25 cellular contexts compared by ENCODE assay signal in the genomic region with DNA sequence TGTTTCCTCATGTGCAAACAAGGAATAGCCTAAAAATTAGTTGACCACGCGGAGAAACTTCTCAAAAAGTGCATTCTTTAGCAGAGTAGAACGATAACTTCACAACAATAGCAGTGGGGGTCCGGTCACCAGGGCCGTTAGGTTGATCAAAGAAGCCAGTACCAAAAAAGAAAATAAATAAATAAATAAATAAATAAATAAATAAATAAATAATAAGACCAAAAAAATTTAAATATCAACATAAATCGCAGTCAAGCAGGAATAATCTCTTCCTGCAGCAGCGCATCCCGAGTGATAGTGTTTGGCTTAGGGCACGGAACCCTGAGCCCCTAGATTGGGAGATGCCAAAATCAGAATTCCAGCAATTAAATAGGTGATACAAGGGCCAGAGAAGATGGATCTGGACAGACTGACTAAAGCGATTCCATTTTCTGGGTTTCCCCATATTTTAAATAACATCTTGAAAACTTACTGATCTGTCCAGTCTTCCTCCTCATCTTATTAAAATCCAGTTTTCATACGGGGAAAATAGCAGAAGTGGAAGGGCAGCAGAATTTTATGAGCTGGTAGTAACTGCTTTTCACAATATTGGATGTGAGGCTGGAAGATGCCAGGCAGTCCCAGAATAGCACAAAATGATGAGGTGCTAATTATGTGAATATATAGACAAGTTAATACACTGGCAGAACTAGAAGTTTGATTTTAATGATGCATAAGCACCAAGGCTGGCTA. TPM values are rescaled to one million over a fixed set of nuclear protein-coding genes. Genes with fewer than 3 reads are reported as not detected.
A peak's percentile ranks its signal among the peaks of the same experiment; 100 is the strongest.
DNase-seq lines count a peak whose midpoint lies in the region; ATAC-seq and TF ChIP-seq lines count a peak whose summit lies in the region.
"Had no signal": no experiment of that assay in that cellular context is flagged by ENCODE, and none has a peak within 500 bp of the region (broad histone marks: within the 10 kb centered on the region; RNA-seq: fewer than 3 reads in every experiment).

No MANE protein-coding gene starts in this region.

- H3K9me3 ChIP-seq in HUES64 (ENCODE audit: insufficient read depth, low read depth, low read length) = no peaks in the 10 kb centered on the region
- H3K9me3 ChIP-seq: SJCRH30 had no signal

- peaks cover 79% of the 10 kb centered on the region for H3K27me3 Mint-ChIP-seq in activated T-cell treated with anti-CD3 and anti-CD28 coated beads, Interleukin-2, amount 50 U/mL, for 72 hours (ENCODE audit: low read depth)
- H3K27me3 Mint-ChIP-seq in glutamatergic neuron (ENCODE audit: unreplicated experiment) = peaks cover 28% of the 10 kb centered on the region

- peak overlapping the region; percentile 49 for H3K4me3 ChIP-seq in HUES64 (ENCODE audit: low read length)
- H3K4me3 ChIP-seq: BLaER1 treated with 17β-estradiol and CSF1 and Interleukin-3, amounts not matched to agents 10 nM and 100 nM; lung; SJCRH30 had no signal

- no peaks in the 10 kb centered on the region for H3K36me3 ChIP-seq in HUES64 (ENCODE audit: insufficient read depth, low read length)
- H3K36me3 ChIP-seq: BLaER1 treated with 17β-estradiol and CSF1 and Interleukin-3, amounts not matched to agents 10 nM and 100 nM; SJCRH30; stomach had no signal

- 20% methylated on average over 10 of the region's 11 CpGs for WGBS in HUES64

- no peak for ATAC-seq in activated T-cell treated with anti-CD3 and anti-CD28 coated beads, Interleukin-2, amount 50 U/mL, for 72 hours (replicated peaks in 1 of 2)
- ATAC-seq in stimulated activated effector memory CD8-positive, alpha-beta T cell treated with anti-CD3 and anti-CD28 coated beads, Interleukin-12 subunit alpha, Interleukin-12 subunit beta, amount 100 ng/mL, for 72 hours = no peak

- no peak for TF ChIP-seq CTCF in glutamatergic neuron (IDR thresholded peaks at IDR 0.05; ENCODE audit: partially characterized antibody, unreplicated experiment)

- no peak overlapping the region for H3K27ac Mint-ChIP-seq in activated T-cell treated with anti-CD3 and anti-CD28 coated beads, Interleukin-2, amount 50 U/mL, for 72 hours
- no peak overlapping the region for H3K27ac Mint-ChIP-seq in glutamatergic neuron (ENCODE audit: unreplicated experiment)
- H3K27ac Mint-ChIP-seq in stimulated activated effector memory CD8-positive, alpha-beta T cell treated with anti-CD3 and anti-CD28 coated beads, Interleukin-12 subunit alpha, Interleukin-12 subunit beta, amount 100 ng/mL, for 72 hours = no peak overlapping the region

- H3K27me3 ChIP-seq in HUES64 (ENCODE audit: insufficient read depth, low read length) = peaks cover 98% of the 10 kb centered on the region
- H3K27me3 ChIP-seq: SJCRH30 had no signal

- peaks cover 42% of the 10 kb centered on the region for H3K4me1 Mint-ChIP-seq in activated T-cell treated with anti-CD3 and anti-CD28 coated beads, Interleukin-2, amount 50 U/mL, for 72 hours (ENCODE audit: low read depth)
- peaks cover 11% of the 10 kb centered on the region for H3K4me1 Mint-ChIP-seq in glutamatergic neuron (ENCODE audit: low read depth, unreplicated experiment)
- H3K4me1 Mint-ChIP-seq in stimulated activated effector memory CD8-positive, alpha-beta T cell treated with anti-CD3 and anti-CD28 coated beads, Interleukin-12 subunit alpha, Interleukin-12 subunit beta, amount 100 ng/mL, for 72 hours = peaks cover 43% of the 10 kb centered on the region

- no peaks in the 10 kb centered on the region for H3K9me3 Mint-ChIP-seq in activated T-cell treated with anti-CD3 and anti-CD28 coated beads, Interleukin-2, amount 50 U/mL, for 72 hours
- peaks cover 30% of the 10 kb centered on the region for H3K9me3 Mint-ChIP-seq in glutamatergic neuron (ENCODE audit: unreplicated experiment)
- no peaks in the 10 kb centered on the region for H3K9me3 Mint-ChIP-seq in stimulated activated effector memory CD8-positive, alpha-beta T cell treated with anti-CD3 and anti-CD28 coated beads, Interleukin-12 subunit alpha, Interleukin-12 subunit beta, amount 100 ng/mL, for 72 hours
- H3K9me3 Mint-ChIP-seq: T-cell had no signal

- H3K36me3 Mint-ChIP-seq in activated T-cell treated with anti-CD3 and anti-CD28 coated beads, Interleukin-2, amount 50 U/mL, for 72 hours (ENCODE audit: insufficient read depth in 2 of 2) = no peaks in the 10 kb centered on the region
- H3K36me3 Mint-ChIP-seq in glutamatergic neuron (ENCODE audit: unreplicated experiment) = no peaks in the 10 kb centered on the region
- no peaks in the 10 kb centered on the region for H3K36me3 Mint-ChIP-seq in stimulated activated effector memory CD8-positive, alpha-beta T cell treated with anti-CD3 and anti-CD28 coated beads, Interleukin-12 subunit alpha, Interleukin-12 subunit beta, amount 100 ng/mL, for 72 hours
- H3K36me3 Mint-ChIP-seq: T-cell had no signal

- H3K4me1 ChIP-seq in HUES64 (ENCODE audit: insufficient read depth, low read length) = peaks cover 20% of the 10 kb centered on the region
- H3K4me1 ChIP-seq: BLaER1 treated with 17β-estradiol and CSF1 and Interleukin-3, amounts not matched to agents 10 nM and 100 nM; SJCRH30 had no signal

- no peak overlapping the region for H3K27ac ChIP-seq in HUES64 (ENCODE audit: low read depth, low read length)
- H3K27ac ChIP-seq: BLaER1 treated with 17β-estradiol and CSF1 and Interleukin-3, amounts not matched to agents 10 nM and 100 nM; SJCRH30; stomach had no signal

- DNase-seq in activated T-cell treated with anti-CD3 and anti-CD28 coated beads, Interleukin-2, amount 50 U/mL, for 72 hours = no peak
- DNase-seq in activated T-cell treated with anti-CD3 and anti-CD28 coated beads, Interleukin-2, amount 50 U/mL, for 1 hour = no peak
- DNase-seq in glutamatergic neuron = no peak
- DNase-seq in stimulated activated effector memory CD8-positive, alpha-beta T cell treated with anti-CD3 and anti-CD28 coated beads, Interleukin-12 subunit alpha, Interleukin-12 subunit beta, amount 100 ng/mL, for 72 hours (ENCODE audit: low spot score in 2 of 2) = peak in 1 of 2 donors; percentile 22
- no peak for DNase-seq in HUDEP-2 (lab: John Stamatoyannopoulos, UW; ENCODE audit: unreplicated experiment in 76 of 76)
- no peak for DNase-seq in HuH-7.5 (ENCODE audit: low spot score)
- no peak for DNase-seq in cerebellum (ENCODE audit: low spot score)
- DNase-seq: activated CD4-positive, alpha-beta T cell treated with anti-CD3 and anti-CD28 coated beads, Interleukin-2, amount 50 U/mL, for 1 hour; activated gamma-delta T cell treated with Interleukin-2 at 50 U/mL for 16 hours; erythroblast; foreskin melanocyte; hypothalamus; NCI-H1417 treated with DMSO at 0.1 percent for 48 hours; NCI-H2107; occipital lobe; SJCRH30; stomach; T-cell; trophoblast cell had no signal

- peak overlapping the region; percentile 85 to 87 for H3K4me3 Mint-ChIP-seq in activated T-cell treated with anti-CD3 and anti-CD28 coated beads, Interleukin-2, amount 50 U/mL, for 72 hours
- H3K4me3 Mint-ChIP-seq in glutamatergic neuron (ENCODE audit: unreplicated experiment) = peak overlapping the region; percentile 78
- peak overlapping the region; percentile 77 for H3K4me3 Mint-ChIP-seq in stimulated activated effector memory CD8-positive, alpha-beta T cell treated with anti-CD3 and anti-CD28 coated beads, Interleukin-12 subunit alpha, Interleukin-12 subunit beta, amount 100 ng/mL, for 72 hours

- H3K9ac ChIP-seq in HUES64 (ENCODE audit: low read depth, low read length) = no peak overlapping the region
- H3K9ac ChIP-seq: BLaER1 treated with 17β-estradiol and CSF1 and Interleukin-3, amounts not matched to agents 10 nM and 100 nM had no signal

RNA-seq across cellular contexts. Expression of gene OLIG3, which starts 4.5 kb away (rescaled TPM):
- under 1 TPM; 0.35 to 0.41 TPM for total RNA-seq in activated T-cell treated with anti-CD3 and anti-CD28 coated beads, Interleukin-2, amount 50 U/mL, for 72 hours
- polyA plus RNA-seq in HUES64 (2013, experiment 1 of 2) = 3.9 TPM
- polyA plus RNA-seq in HUES64 (2013, experiment 2 of 2) = 2.3 TPM
- total RNA-seq in glutamatergic neuron (ENCODE audit: unreplicated experiment) (75.1 TPM), cerebellum (1.2 TPM)
- total RNA-seq: kidney epithelial cell, lung, MCF 10A, occipital lobe, SJCRH30, smooth muscle cell, stomach, T-cell had no signal
- polyA plus RNA-seq: lung, smooth muscle cell, stomach had no signal

Comparison
In these comparisons a context has a peak if more than half of its experiments do, and no peak if none do; other contexts are left out.
1. RNA of gene OLIG3, which starts 4.5 kb away (total RNA-seq): 75.1 TPM in glutamatergic neuron (single experiment); 1.2 TPM in cerebellum (single experiment) and 0.35 to 0.41 TPM in activated T-cell treated with anti-CD3 and anti-CD28 coated beads, Interleukin-2, amount 50 U/mL, for 72 hours; every median in the first group is over 10 times any median in the second.
2. Peak in every context shown above with its lines, with median percentiles within 50 percentile points of each other: H3K4me3 Mint-ChIP-seq.